In genomic region chr4:48944659-48945290, GRCh38 we compare ENCODE assay signal across 8 cellular contexts. TPM values are rescaled to one million over a fixed set of nuclear protein-coding genes. Genes with fewer than 3 reads are reported as not detected.
DNase-seq lines count a peak whose midpoint lies in the region; ATAC-seq lines count a peak whose summit lies in the region.

No MANE protein-coding gene starts in this region.

- intact Hi-C loops in sciatic nerve (cut with DNase I) = no loop called here

- peak; percentile 9 for DNase-seq in NOMO-1 treated with DMSO at 0.1 percent for 48 hours (lab: John Stamatoyannopoulos, UW; ENCODE audit: unreplicated experiment)
- no peak for DNase-seq in NOMO-1 treated with dmso at 0.1 percent for 144 hours (lab: John Stamatoyannopoulos, UW; ENCODE audit: unreplicated experiment)
- peak; percentile 76 for DNase-seq in activated CD4-positive, alpha-beta T cell treated with anti-CD3 and anti-CD28 coated beads for 48 hours
- peak; percentile 63 for DNase-seq in stimulated activated naive CD8-positive, alpha-beta T cell treated with anti-CD3 and anti-CD28 coated beads, Interleukin-15, Interleukin-2, amounts not matched to agents 100 U/mL and 50 U/mL, for 24 hours
- no peak for DNase-seq in NCI-H187 treated with DMSO at 0.1 percent for 48 hours (lab: John Stamatoyannopoulos, UW)
- no peak for DNase-seq in NK-92 (lab: John Stamatoyannopoulos, UW; ENCODE audit: unreplicated experiment)
- DNase-seq in sciatic nerve (ENCODE audit: low spot score) = no peak

- ATAC-seq in esophagus mucosa (peak; percentile 65), sciatic nerve (no peak)
- ATAC-seq in stimulated activated naive CD8-positive, alpha-beta T cell treated with anti-CD3 and anti-CD28 coated beads, Interleukin-15, Interleukin-2, amounts not matched to agents 100 U/mL and 50 U/mL, for 24 hours = no peak

RNA-seq across cellular contexts. Expression of gene OCIAD2, which starts 38.2 kb away (rescaled TPM):
- total RNA-seq in esophagus mucosa = 32.8 TPM
- total RNA-seq in sciatic nerve = 9.3 TPM

RNA-seq across cellular contexts. Expression of gene CWH43, which starts 41.3 kb away (rescaled TPM):
- total RNA-seq in esophagus mucosa = 34.5 TPM
- total RNA-seq in sciatic nerve = not detected

Comparison
In these comparisons a context has a peak if more than half of its experiments do, and no peak if none do; other contexts are left out.
1. DNase-seq: peak in NOMO-1 treated with DMSO at 0.1 percent for 48 hours (single experiment), activated CD4-positive, alpha-beta T cell treated with anti-CD3 and anti-CD28 coated beads for 48 hours (single experiment) and stimulated activated naive CD8-positive, alpha-beta T cell treated with anti-CD3 and anti-CD28 coated beads, Interleukin-15, Interleukin-2, amounts not matched to agents 100 U/mL and 50 U/mL, for 24 hours (single experiment); none in NOMO-1 treated with dmso at 0.1 percent for 144 hours (single experiment), NCI-H187 treated with DMSO at 0.1 percent for 48 hours (single experiment), NK-92 (single experiment) and sciatic nerve (single experiment).
2. RNA of gene CWH43, which starts 41.3 kb away (total RNA-seq): 34.5 TPM in esophagus mucosa (single experiment); not detected in sciatic nerve (single experiment); every median in the first group is over 10 times any median in the second.